8 cellular contexts compared by ENCODE assay signal in the genomic region with DNA sequence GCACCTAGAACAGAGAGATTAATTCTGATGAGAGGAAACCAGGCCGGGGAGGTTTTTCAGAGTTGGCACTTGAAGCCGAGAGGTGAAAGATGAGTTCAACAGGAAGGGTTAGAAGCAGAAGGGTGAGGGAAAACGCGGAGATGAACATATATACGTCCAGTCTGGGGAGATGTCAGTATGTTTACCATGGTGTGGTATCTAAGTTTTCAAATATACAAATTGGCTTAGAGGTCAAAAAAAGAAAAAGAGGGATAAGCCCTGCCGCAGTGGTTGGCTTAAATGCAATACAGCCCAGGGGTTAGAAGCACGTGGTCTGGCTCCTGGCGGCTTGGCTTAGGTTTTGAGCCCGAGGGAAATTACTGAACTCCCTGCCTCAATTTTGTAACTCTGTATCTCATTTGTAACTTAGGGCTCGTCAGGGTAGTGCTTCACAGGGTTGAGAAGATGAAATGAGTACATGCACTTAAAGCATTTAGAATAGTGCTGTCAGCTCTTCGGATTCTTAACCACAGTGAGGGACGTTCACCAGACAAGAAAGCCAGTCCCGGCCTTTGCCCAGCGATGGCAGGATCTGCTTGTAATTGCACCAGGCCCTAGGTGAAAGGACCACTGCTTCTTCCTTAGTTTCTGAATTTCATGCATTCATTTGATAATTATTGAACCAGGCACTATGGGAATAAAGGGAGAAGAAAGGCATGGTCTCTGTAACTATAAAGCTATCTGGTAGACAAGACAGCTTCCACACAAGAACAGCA. TPM values are rescaled to one million over a fixed set of nuclear protein-coding genes. Genes with fewer than 3 reads are reported as not detected.
A peak's percentile ranks its signal among the peaks of the same experiment; 100 is the strongest.
DNase-seq lines count a peak whose midpoint lies in the region; ATAC-seq and TF ChIP-seq lines count a peak whose summit lies in the region.

No MANE protein-coding gene starts in this region.

- peaks cover 12% of the 10 kb centered on the region for H3K27me3 Mint-ChIP-seq in neural progenitor cell (ENCODE audit: insufficient read depth, low read depth)

- BruUV-seq in PC-3 (replicated peaks; lab: Mats Ljungman, UMichigan) = no TSS peak

- H4K20me1 ChIP-seq in PC-3 (ENCODE audit: low read length) (peaks cover 11% of the 10 kb centered on the region), neural progenitor cell (ENCODE audit: low read depth) (peaks cover 25% of the 10 kb centered on the region)

- no peaks in the 10 kb centered on the region for H3K9me2 ChIP-seq in PC-3 (replicated peaks; ENCODE audit: low read length)

- peak overlapping the region; percentile 82 for H3K4me3 Mint-ChIP-seq in neural progenitor cell

- H3K4me2 ChIP-seq in PC-3 (ENCODE audit: low read length) = peak overlapping the region; percentile 80
- H3K4me2 ChIP-seq in neural progenitor cell = peak overlapping the region; percentile 75

- H3F3A ChIP-seq in PC-3 (ENCODE audit: low read length, unreplicated experiment) (peaks cover 16% of the 10 kb centered on the region), neural progenitor cell (ENCODE audit: low read depth) (peaks cover 46% of the 10 kb centered on the region)

- peak overlapping the region; percentile 59 for H3K9ac ChIP-seq in ES-I3 (ENCODE audit: low read depth, low read length)
- H3K9ac ChIP-seq in PC-3 (ENCODE audit: low read length) = peak overlapping the region; percentile 75
- no peak overlapping the region for H3K9ac ChIP-seq in neural progenitor cell

- H3K27ac ChIP-seq in PC-3 (ENCODE audit: low read length) (peak overlapping the region; percentile 87), epithelial cell of prostate (peak overlapping the region; percentile 99), neural progenitor cell (no peak overlapping the region)

- H3K4me1 ChIP-seq in ES-I3 (ENCODE audit: insufficient read depth, low read length) (peaks cover 15% of the 10 kb centered on the region), PC-3 (ENCODE audit: insufficient read depth, low read length) (peaks cover 45% of the 10 kb centered on the region), neural progenitor cell (peaks cover 38% of the 10 kb centered on the region)

- H2AFZ ChIP-seq in PC-3 (ENCODE audit: low read length) (peak overlapping the region; percentile 6; the same call in 1 of the 2 replicates), neural progenitor cell (replicated peaks) (no peak overlapping the region)

- H3K27me3 ChIP-seq in PC-3 (ENCODE audit: low read length) (no peaks in the 10 kb centered on the region), neural progenitor cell (no peaks in the 10 kb centered on the region)

- H3K4me3 ChIP-seq in PC-3 (ENCODE audit: low read length) = peak overlapping the region; percentile 53; the same call in 1 of the 2 replicates
- H3K4me3 ChIP-seq in neural progenitor cell = peak overlapping the region; percentile 42

- H3K36me3 ChIP-seq in ES-I3 (ENCODE audit: insufficient read depth, low read length) = no peaks in the 10 kb centered on the region
- H3K36me3 ChIP-seq in PC-3 (ENCODE audit: low read depth, low read length) = peaks cover 12% of the 10 kb centered on the region; the same call in 1 of the 2 replicates
- H3K36me3 ChIP-seq in neural progenitor cell = peaks cover 4% of the 10 kb centered on the region

- H3K79me2 ChIP-seq in PC-3 (ENCODE audit: low read length) (peaks cover 18% of the 10 kb centered on the region), neural progenitor cell (ENCODE audit: low read depth) (peaks cover 13% of the 10 kb centered on the region)

- peaks cover 39% of the 10 kb centered on the region for H3K4me1 Mint-ChIP-seq in neural progenitor cell

- peaks cover 5% of the 10 kb centered on the region for H3K36me3 Mint-ChIP-seq in neural progenitor cell

- DNase-seq in PC-3 = no peak
- no peak for DNase-seq in epithelial cell of prostate (ENCODE audit: low read depth, low spot score)
- peak; percentile 37 for DNase-seq in neural progenitor cell (ENCODE audit: low spot score)
- no peak for DNase-seq in NCI-H774 (lab: John Stamatoyannopoulos, UW)
- no peak for DNase-seq in stimulated activated CD4-positive, alpha-beta T cell treated with anti-CD3 and anti-CD28 coated beads, Interleukin-4, amount 100 ng/mL, for 24 hours
- no peak for DNase-seq in SHP77 (lab: John Stamatoyannopoulos, UW)

- H3K9me3 ChIP-seq in ES-I3 (ENCODE audit: control insufficient read depth, insufficient read depth, low read length) (no peaks in the 10 kb centered on the region), PC-3 (ENCODE audit: low read length) (no peaks in the 10 kb centered on the region), neural progenitor cell (ENCODE audit: low read depth) (no peaks in the 10 kb centered on the region)

- TF ChIP-seq CTCF in PC-3 (conservative IDR thresholded peaks at IDR 0.05; ENCODE audit: low read depth, low read length) (no peak), neural progenitor cell (IDR thresholded peaks at IDR 0.05) (no peak)

- ATAC-seq in PC-3 (no peak), GM19351 (IDR thresholded peaks at IDR 0.05; ENCODE audit: unreplicated experiment) (no peak)

- POLR2A ChIA-PET in PC-3 (lab: Charles Lee; ENCODE audit: unreplicated experiment) = interaction anchor here (0.7 to 2.5 kb wide), 9 partner anchors 11 to 361 kb away, joined by 3 to 33 read pairs (median 6); no protein-coding TSS in a partner anchor

- H3K9me3 Mint-ChIP-seq in neural progenitor cell = no peaks in the 10 kb centered on the region

- CTCF ChIA-PET in PC-3 (lab: Charles Lee) = interaction anchor here (0.6 to 4.2 kb wide), 5 partner anchors 72 to 477 kb away, joined by 4 to 42 read pairs (median 6); no protein-coding TSS in a partner anchor

- no peak overlapping the region for H3K27ac Mint-ChIP-seq in neural progenitor cell

- intact Hi-C loops in PC-3 (cut with micrococcal nuclease) = no loop called here

RNA-seq across cellular contexts. Expression of gene HES1, which starts 6.4 kb away (rescaled TPM):
- 852 and 906 TPM in 2 replicates for total RNA-seq in PC-3 (2014; rRNA removed)
- 66.5 and 71.3 TPM in 2 replicates for total RNA-seq in neural progenitor cell (ENCODE audit: low replicate concordance)

Comparison
In these comparisons a context has a peak if more than half of its experiments do, and no peak if none do; other contexts are left out.
1. RNA of gene HES1, which starts 6.4 kb away (total RNA-seq): 852 to 906 TPM in PC-3; 66.5 to 71.3 TPM in neural progenitor cell; every median in the first group is over 10 times any median in the second.